Comparison of ENCODE assay signal across 8 cellular contexts in genomic region chr20:21505161-21505809, GRCh38. TPM values are rescaled to one million over a fixed set of nuclear protein-coding genes. Genes with fewer than 3 reads are reported as not detected.
DNase-seq lines count a peak whose midpoint lies in the region; ATAC-seq and TF ChIP-seq lines count a peak whose summit lies in the region.

No MANE protein-coding gene starts in this region.

- intact Hi-C loops in heart left ventricle (cut with DNase I) = loop anchor here (1.0 to 10.0 kb wide), 11 partner anchors 268 to 670 kb away; no protein-coding TSS in a partner anchor
- intact Hi-C loops in vagina (cut with DNase I) = loop anchor here (2.0 to 10.0 kb wide), 2 partner anchors 268 to 670 kb away; no protein-coding TSS in a partner anchor

- H3K4me3 ChIP-seq in HUES64 (ENCODE audit: low read length) (peak overlapping the region; percentile 62), heart left ventricle (peak overlapping the region in 9 of 12 donors; percentile 22 to 57 (median 44)), vagina (peak overlapping the region in 1 of 2 donors; percentile 17)

- no peak overlapping the region for H3K9ac ChIP-seq in HUES64 (ENCODE audit: low read depth, low read length)

- H3K27me3 ChIP-seq in HUES64 (ENCODE audit: insufficient read depth, low read length) (peaks cover 75% of the 10 kb centered on the region), heart left ventricle (peaks cover 51 to 98% (median 76%) of the 10 kb centered on the region in 9 donors), vagina (peaks cover 8% of the 10 kb centered on the region)

- peak; percentile 93 for TF ChIP-seq CTCF in GM10266 (IDR thresholded peaks at IDR 0.05; ENCODE audit: control insufficient read depth, insufficient read depth, low read depth, missing control alignments)
- peak; percentile 88 to 97 (median 93) for TF ChIP-seq CTCF in heart left ventricle (IDR thresholded peaks at IDR 0.05)
- TF ChIP-seq CTCF in vagina (IDR thresholded peaks at IDR 0.05) = peak; percentile 77 to 98 (median 90)

- H3K9me3 Mint-ChIP-seq in activated naive CD8-positive, alpha-beta T cell treated with anti-CD3 and anti-CD28 coated beads for 36 hours = no peaks in the 10 kb centered on the region

- peak in 3 of 4 donors; percentile 48 to 76 (median 70) for ATAC-seq in heart left ventricle

- peaks cover 20% of the 10 kb centered on the region for H3K4me1 Mint-ChIP-seq in activated naive CD8-positive, alpha-beta T cell treated with anti-CD3 and anti-CD28 coated beads for 36 hours

- DNase-seq in GM10266 (ENCODE audit: extremely low spot score) (peak; percentile 87), SKM-1 treated with dmso at 0.1 percent for 144 hours (lab: John Stamatoyannopoulos, UW; ENCODE audit: unreplicated experiment) (peak; percentile 46), heart left ventricle (peak; percentile 36 to 86 (median 55)), putamen (ENCODE audit: low spot score) (peak; percentile 52), vagina (ENCODE audit: extremely low spot score in 2 of 2) (no peak), NCI-H1105 (lab: John Stamatoyannopoulos, UW) (no peak)
- peak; percentile 80 for DNase-seq in activated naive CD8-positive, alpha-beta T cell treated with anti-CD3 and anti-CD28 coated beads for 36 hours

- peak overlapping the region; percentile 37 for H3K4me3 Mint-ChIP-seq in activated naive CD8-positive, alpha-beta T cell treated with anti-CD3 and anti-CD28 coated beads for 36 hours

- H3K27ac ChIP-seq in HUES64 (ENCODE audit: low read depth, low read length) = no peak overlapping the region
- H3K27ac ChIP-seq in heart left ventricle = no peak overlapping the region
- H3K27ac ChIP-seq in vagina = no peak overlapping the region

- WGBS in HUES64 = 3% methylated on average over 34 of the region's 36 CpGs
- 1 to 3% (median 2%) methylated on average over 25 to 36 of the region's 36 CpGs for WGBS in heart left ventricle, 4 donors

- no peak for TF ChIP-seq POLR2A in heart left ventricle (IDR thresholded peaks at IDR 0.05)
- no peak for TF ChIP-seq POLR2A in vagina (IDR thresholded peaks at IDR 0.05)

- H3K4me1 ChIP-seq in HUES64 (ENCODE audit: insufficient read depth, low read length) (0 out of 2 replicates have a peak, but pooled peaks cover 9% of the 10 kb centered on the region), heart left ventricle (peaks cover 0 to 31% (median 19%) of the 10 kb centered on the region in 12 donors), vagina (peaks cover 20% of the 10 kb centered on the region)

- peaks cover 56% of the 10 kb centered on the region for H3K27me3 Mint-ChIP-seq in activated naive CD8-positive, alpha-beta T cell treated with anti-CD3 and anti-CD28 coated beads for 36 hours

- no peaks in the 10 kb centered on the region for H3K36me3 Mint-ChIP-seq in activated naive CD8-positive, alpha-beta T cell treated with anti-CD3 and anti-CD28 coated beads for 36 hours

- H3K27ac Mint-ChIP-seq in activated naive CD8-positive, alpha-beta T cell treated with anti-CD3 and anti-CD28 coated beads for 36 hours = no peak overlapping the region

- H3K9me3 ChIP-seq in HUES64 (ENCODE audit: insufficient read depth, low read depth, low read length) = no peaks in the 10 kb centered on the region
- H3K9me3 ChIP-seq in heart left ventricle = no peaks in the 10 kb centered on the region
- H3K9me3 ChIP-seq in vagina = no peaks in the 10 kb centered on the region

- no peaks in the 10 kb centered on the region for H3K36me3 ChIP-seq in HUES64 (ENCODE audit: insufficient read depth, low read length)
- H3K36me3 ChIP-seq in heart left ventricle = no peaks in the 10 kb centered on the region
- H3K36me3 ChIP-seq in vagina = no peaks in the 10 kb centered on the region

RNA-seq across cellular contexts. Expression of gene NKX2-2, which starts 8.6 kb away (rescaled TPM):
- polyA plus RNA-seq in HUES64 (2013, experiment 1 of 2) = not detected
- polyA plus RNA-seq in HUES64 (2013, experiment 2 of 2) = not detected
- total RNA-seq in activated naive CD8-positive, alpha-beta T cell treated with anti-CD3 and anti-CD28 coated beads for 36 hours = not detected
- total RNA-seq in heart left ventricle (under 1 TPM in 1 of 9 donors, not detected in 8; 0.19 TPM), vagina (not detected)
- not detected for polyA plus RNA-seq in heart left ventricle

Comparison
In these comparisons a context has a peak if more than half of its experiments do, and no peak if none do; other contexts are left out.
1. DNase-seq: peak in GM10266 (single experiment), SKM-1 treated with dmso at 0.1 percent for 144 hours (single experiment), activated naive CD8-positive, alpha-beta T cell treated with anti-CD3 and anti-CD28 coated beads for 36 hours (single experiment), heart left ventricle (5 of 5) and putamen (single experiment); none in vagina (0 of 2) and NCI-H1105 (single experiment).
2. Peak in every context shown above with its lines, with median percentiles within 50 percentile points of each other: CTCF ChIP-seq.